19 cellular contexts compared by ENCODE assay signal in the genomic region with DNA sequence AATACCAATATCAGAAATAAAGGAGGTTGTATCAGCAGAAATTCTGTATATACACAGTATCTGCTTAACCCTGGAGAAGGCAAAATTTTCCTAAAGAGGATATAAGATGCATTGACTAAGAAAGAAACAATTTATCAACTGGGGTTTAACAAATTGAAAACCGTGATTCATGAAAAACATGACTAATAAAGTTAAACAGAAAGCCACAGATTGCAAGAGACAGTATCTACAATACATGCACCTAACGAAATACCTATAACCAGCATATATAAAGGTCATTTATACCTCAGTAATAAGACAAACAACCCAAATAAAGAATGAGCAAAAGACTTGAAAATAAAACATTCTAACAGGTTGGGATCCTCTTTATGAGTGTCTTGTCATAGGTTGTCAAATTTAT.
DNase-seq lines count a peak whose midpoint lies in the region; ATAC-seq lines count a peak whose summit lies in the region.
"Had no signal": no experiment of that assay in that cellular context is flagged by ENCODE, and none has a peak within 500 bp of the region (broad histone marks: within the 10 kb centered on the region; RNA-seq: fewer than 3 reads in every experiment).

No MANE protein-coding gene starts in this region.

- no peak for ATAC-seq in GM19035 (IDR thresholded peaks at IDR 0.05; ENCODE audit: unreplicated experiment)
- ATAC-seq: HepG2 had no signal

- peak; percentile 6 for DNase-seq in HPDE6-E6E7 (ENCODE audit: extremely low spot score)
- peak; percentile 35 for DNase-seq in NCI-H69 (lab: John Stamatoyannopoulos, UW)
- DNase-seq in amniotic epithelial cell (ENCODE audit: low read depth): peak; percentile 20
- DNase-seq in kidney tubule cell (ENCODE audit: low spot score): peak; percentile 53
- DNase-seq in amniotic stem cell (lab: John Stamatoyannopoulos, UW): no peak
- DNase-seq in amygdala (lab: John Stamatoyannopoulos, UW): no peak
- DNase-seq: AML-193; DND-41; GOT3; KBM-7; NCI-H187; NCI-H2107; NCI-H226; NCI-H524 treated with DMSO at 0.1 percent for 48 hours; NK-92 treated with Interleukin-12 subunit alpha and Interleukin-12 subunit beta, amount 100 ng/mL, for 24 hours; SHP77 treated with DMSO at 0.1 percent for 48 hours; SK-N-SH had no signal

Comparison
In these comparisons a context has a peak if more than half of its experiments do, and no peak if none do; other contexts are left out.
1. DNase-seq: peak in HPDE6-E6E7 (single experiment), NCI-H69 (single experiment), amniotic epithelial cell (single experiment) and kidney tubule cell (single experiment); none in amniotic stem cell (single experiment) and amygdala (0 of 56).